In genomic region chr10:3897156-3897555, GRCh38 we compare ENCODE assay signal across 14 cellular contexts.
DNase-seq lines count a peak whose midpoint lies in the region; ATAC-seq, FAIRE-seq and TF ChIP-seq lines count a peak whose summit lies in the region.
"Had no signal": no experiment of that assay in that cellular context is flagged by ENCODE, and none has a peak within 500 bp of the region (broad histone marks: within the 10 kb centered on the region; RNA-seq: fewer than 3 reads in every experiment).

No MANE protein-coding gene starts in this region.

- no peaks in the 10 kb centered on the region for H3K36me3 ChIP-seq in adipocyte (ENCODE audit: control insufficient read depth, insufficient read depth, low read length, severe bottlenecking)
- no peaks in the 10 kb centered on the region for H3K36me3 ChIP-seq in subcutaneous abdominal adipose tissue (ENCODE audit: control insufficient read depth in 5 of 5, insufficient read depth in 5 of 5, low read length in 5 of 5)
- H3K36me3 ChIP-seq: ascending aorta, left lung had no signal

- no peak for TF ChIP-seq CTCF in fibroblast of pulmonary artery (IDR thresholded peaks at IDR 0.05; ENCODE audit: low read length, missing control alignments)

- FAIRE-seq in HTR-8/SVneo (lab: Jason Lieb, UNC), result no peak

- peaks cover 5% of the 10 kb centered on the region for H3K4me1 ChIP-seq in adipocyte (ENCODE audit: control insufficient read depth, insufficient read depth, low read length)
- peaks cover 0 to 7% (median 0%) of the 10 kb centered on the region in 5 donors for H3K4me1 ChIP-seq in subcutaneous abdominal adipose tissue (ENCODE audit: control insufficient read depth in 5 of 5, insufficient read depth in 5 of 5, low read length in 5 of 5)

- H3K9me3 ChIP-seq in adipocyte (ENCODE audit: control insufficient read depth, low read length), result no peaks in the 10 kb centered on the region
- H3K9me3 ChIP-seq in subcutaneous abdominal adipose tissue (ENCODE audit: control insufficient read depth in 5 of 5, low read length in 5 of 5), result no peaks in the 10 kb centered on the region
- H3K9me3 ChIP-seq: ascending aorta, left lung had no signal

- no peak for ATAC-seq in GM21576 (IDR thresholded peaks at IDR 0.05; ENCODE audit: unreplicated experiment)
- ATAC-seq: left lung, right cardiac atrium had no signal

- H3K4me3 ChIP-seq in adipocyte (ENCODE audit: low read length) (no peak overlapping the region), fibroblast of pulmonary artery (replicated peaks; ENCODE audit: low read depth, low read length) (no peak overlapping the region), subcutaneous abdominal adipose tissue (ENCODE audit: low read depth in 1 of 5, low read length in 5 of 5) (no peak overlapping the region)
- H3K4me3 ChIP-seq: ascending aorta, left lung had no signal

- H3K27me3 ChIP-seq in adipocyte (replicated peaks; ENCODE audit: control insufficient read depth, insufficient read depth, low read length) (no peaks in the 10 kb centered on the region), subcutaneous abdominal adipose tissue (ENCODE audit: control insufficient read depth in 5 of 5, insufficient read depth in 4 of 5, low read length in 5 of 5) (no peaks in the 10 kb centered on the region)
- H3K27me3 ChIP-seq: ascending aorta, left lung had no signal

- DNase-seq in HTR-8/SVneo (ENCODE audit: insufficient read length, low spot score) (peak; percentile 59), adipocyte (ENCODE audit: low read depth) (peak; percentile 56), fibroblast of pulmonary artery (ENCODE audit: low read depth) (peak; percentile 94), NCI-H510A treated with DMSO at 0.1 percent for 48 hours (lab: John Stamatoyannopoulos, UW) (no peak)
- DNase-seq in stimulated activated naive CD4-positive, alpha-beta T cell treated with Interleukin-2 at 50 U/mL for 16 hours (lab: John Stamatoyannopoulos, UW), result no peak
- DNase-seq: activated CD4-positive, alpha-beta T cell treated with anti-CD3 and anti-CD28 coated beads, Interleukin-2, amount 50 U/mL, for 48 hours; left lung; NCI-H1092; right cardiac atrium; stimulated activated CD4-positive, alpha-beta T cell treated with anti-CD3 and anti-CD28 coated beads, Interleukin-4, amount 100 ng/mL, for 4 hours; T-helper 9 cell had no signal

- peak overlapping the region; percentile 3 for H3K27ac ChIP-seq in subcutaneous abdominal adipose tissue (ENCODE audit: low read depth, low read length)
- H3K27ac ChIP-seq: ascending aorta, left lung had no signal

- H3K9ac ChIP-seq in adipocyte (ENCODE audit: low read length), result peak overlapping the region; percentile 0
- no peak overlapping the region for H3K9ac ChIP-seq in subcutaneous abdominal adipose tissue (ENCODE audit: low read length in 5 of 5)

Comparison
In these comparisons a context has a peak if more than half of its experiments do, and no peak if none do; other contexts are left out.
1. DNase-seq: peak in HTR-8/SVneo (single experiment), adipocyte (single experiment) and fibroblast of pulmonary artery (single experiment); none in NCI-H510A treated with DMSO at 0.1 percent for 48 hours (single experiment) and stimulated activated naive CD4-positive, alpha-beta T cell treated with Interleukin-2 at 50 U/mL for 16 hours (single experiment).